ENCODE assay signal across 8 cellular contexts in genomic region chr19:572891-573825, GRCh38. TPM values are rescaled to one million over a fixed set of nuclear protein-coding genes. Genes with fewer than 3 reads are reported as not detected.
A peak's percentile ranks its signal among the peaks of the same experiment; 100 is the strongest.
DNase-seq lines count a peak whose midpoint lies in the region; ATAC-seq, FAIRE-seq and TF ChIP-seq lines count a peak whose summit lies in the region.

No MANE protein-coding gene starts in this region.

- H3K4me1 ChIP-seq in DND-41 (ENCODE audit: insufficient read depth, low read length): peaks cover 36% of the 10 kb centered on the region
- H3K4me1 ChIP-seq in iPS-20b (ENCODE audit: insufficient read depth, low read length): 0 out of 2 replicates have a peak, but pooled peaks cover 4% of the 10 kb centered on the region
- H3K4me1 ChIP-seq in small intestine (ENCODE audit: control insufficient read depth in 2 of 2, insufficient read depth in 1 of 2, low read depth in 1 of 2, low read length in 1 of 2): peaks cover 3 to 12% of the 10 kb centered on the region in 2 donors

- FAIRE-seq in small intestine (lab: Jason Lieb, UNC): no peak

- ATAC-seq in DND-41 (ENCODE audit: insufficient read depth, low read depth): peak; percentile 4; the same call in 1 of the 3 replicates
- peak; percentile 7 for ATAC-seq in GM21529 (IDR thresholded peaks at IDR 0.05; ENCODE audit: unreplicated experiment)

- H3K36me3 ChIP-seq in DND-41 (ENCODE audit: insufficient read depth, low read length) (peaks cover 28% of the 10 kb centered on the region), iPS-20b (ENCODE audit: insufficient read depth, low read depth, low read length) (peaks cover 9% of the 10 kb centered on the region), small intestine (ENCODE audit: control insufficient read depth in 2 of 2, insufficient read depth in 2 of 2, low read length in 2 of 2) (peaks cover 0 to 4% of the 10 kb centered on the region in 2 donors)

- H3K4me3 ChIP-seq in DND-41 (ENCODE audit: low read depth in 1 of 2, low read length in 2 of 2) (peak overlapping the region; percentile 77 to 94), astrocyte of the spinal cord (ENCODE audit: low read depth, low read length) (peak overlapping the region; percentile 74), iPS-20b (ENCODE audit: low read length) (peak overlapping the region; percentile 91), small intestine (ENCODE audit: low read depth in 1 of 2, low read length in 2 of 2) (peak overlapping the region; percentile 86 to 99)

- TF ChIP-seq CTCF in DND-41 (IDR thresholded peaks at IDR 0.05; ENCODE audit: borderline replicate concordance, extremely low read depth, low read length, poor library complexity, severe bottlenecking) (no peak), astrocyte of the spinal cord (IDR thresholded peaks at IDR 0.05; ENCODE audit: low read depth, low read length) (no peak), GM20000 (IDR thresholded peaks at IDR 0.05; ENCODE audit: extremely low read depth, missing control alignments) (no peak)

- H4K20me1 ChIP-seq in DND-41 (ENCODE audit: insufficient read depth, low read length): peaks cover 48% of the 10 kb centered on the region

- DNase-seq in DND-41: peak; percentile 44
- peak; percentile 59 for DNase-seq in NCI-H1092 (lab: John Stamatoyannopoulos, UW)
- DNase-seq in astrocyte of the spinal cord (ENCODE audit: low read depth, low spot score): peak; percentile 60
- peak; percentile 52 for DNase-seq in small intestine
- no peak for DNase-seq in GM20000 (ENCODE audit: low spot score)
- DNase-seq in NCI-H774 (lab: John Stamatoyannopoulos, UW): no peak

- in situ Hi-C loops in astrocyte of the spinal cord (cut with HindIII; ENCODE audit: low sequenced_read_pairs): no loop called here

- H2AFZ ChIP-seq in DND-41 (ENCODE audit: low read depth, low read length): peak overlapping the region; percentile 57

- H3K27ac ChIP-seq in DND-41 (ENCODE audit: low read length): peak overlapping the region; percentile 79
- H3K27ac ChIP-seq in iPS-20b (ENCODE audit: low read length): peak overlapping the region; percentile 4
- peak overlapping the region; percentile 54 to 84 for H3K27ac ChIP-seq in small intestine (ENCODE audit: low read depth in 1 of 2, low read length in 1 of 2)

- H3K9me3 ChIP-seq in DND-41 (ENCODE audit: insufficient read depth, low read length, severe bottlenecking) (no peaks in the 10 kb centered on the region), iPS-20b (ENCODE audit: insufficient read depth, low read depth, low read length) (peaks cover 3% of the 10 kb centered on the region; the same call in 1 of the 2 replicates), small intestine (ENCODE audit: control insufficient read depth, low read depth) (no peaks in the 10 kb centered on the region)

- H3K9ac ChIP-seq in DND-41 (ENCODE audit: low read depth, low read length): peak overlapping the region; percentile 78
- H3K9ac ChIP-seq in iPS-20b (ENCODE audit: low read depth, low read length): peak overlapping the region; percentile 94

- H3K4me2 ChIP-seq in DND-41 (ENCODE audit: insufficient read depth, low read length): peak overlapping the region; percentile 72

- H3K27me3 ChIP-seq in DND-41 (ENCODE audit: insufficient read depth, low read length, poor library complexity) (no peaks in the 10 kb centered on the region), iPS-20b (ENCODE audit: insufficient read depth, low read length) (no peaks in the 10 kb centered on the region), small intestine (ENCODE audit: control insufficient read depth in 2 of 2, insufficient read depth in 2 of 2, low read length in 2 of 2) (no peaks in the 10 kb centered on the region)

- WGBS in small intestine, 3 donors: 0 to 1% (median 1%) methylated on average over 43 to 54 of the region's 54 CpGs

- peaks cover 58% of the 10 kb centered on the region for H3K79me2 ChIP-seq in DND-41 (ENCODE audit: insufficient read depth, low read length)

RNA-seq across cellular contexts. Expression of gene BSG, which starts 0.8 kb away (rescaled TPM):
- polyA plus RNA-seq in small intestine: 100 to 1,000 TPM; 208 to 443 (median 305) TPM

RNA-seq across cellular contexts. Expression of gene HCN2, which starts 16.5 kb away (rescaled TPM):
- polyA plus RNA-seq in small intestine: under 1 TPM in 1 of 3 donors, not detected in 2; 0.58 TPM

RNA-seq across cellular contexts. Expression of gene GZMM, which starts 29.3 kb away (rescaled TPM):
- polyA plus RNA-seq in small intestine: 1 to 10 TPM in 2 of 3 donors, under 1 TPM in 1; 0.89 to 5.7 (median 1.9) TPM

RNA-seq across cellular contexts. Expression of gene CDC34, which starts 41.6 kb away (rescaled TPM):
- polyA plus RNA-seq in small intestine: 100 to 1,000 TPM in 2 of 3 donors, 10 to 100 TPM in 1; 58.2 to 113 (median 102) TPM

Comparison
In these comparisons a context has a peak if more than half of its experiments do, and no peak if none do; other contexts are left out.
1. DNase-seq: peak in DND-41 (single experiment), NCI-H1092 (single experiment), astrocyte of the spinal cord (single experiment) and small intestine (single experiment); none in GM20000 (single experiment) and NCI-H774 (single experiment).
2. H3K27ac ChIP-seq: peak in every context shown above with its lines; median percentile 79 in DND-41; 69 in small intestine; 4 in iPS-20b.
3. Peak in every context shown above with its lines, with median percentiles within 50 percentile points of each other: H3K4me3 ChIP-seq.